ENCODE assay signal across 1 cellular context in genomic region chr5:156473271-156473935, GRCh38.
TF ChIP-seq lines count a peak whose summit lies in the region.

No MANE protein-coding gene starts in this region.

TF ChIP-seq in GM23338, 12 proteins besides CTCF, POLR2A, EP300 and RAD21 (continued from another document):
- TF ChIP-seq ETS1 (IDR thresholded peaks at IDR 0.05) (no peak), NANOG (IDR thresholded peaks at IDR 0.05; ENCODE audit: borderline replicate concordance) (no peak), EZH2 (IDR thresholded peaks at IDR 0.05; ENCODE audit: low read depth, unreplicated experiment) (no peak), REST (IDR thresholded peaks at IDR 0.05; ENCODE audit: unreplicated experiment) (no peak), ZNF114 (CRISPR knock-in tag; IDR thresholded peaks at IDR 0.05) (no peak)
